In the genomic region with DNA sequence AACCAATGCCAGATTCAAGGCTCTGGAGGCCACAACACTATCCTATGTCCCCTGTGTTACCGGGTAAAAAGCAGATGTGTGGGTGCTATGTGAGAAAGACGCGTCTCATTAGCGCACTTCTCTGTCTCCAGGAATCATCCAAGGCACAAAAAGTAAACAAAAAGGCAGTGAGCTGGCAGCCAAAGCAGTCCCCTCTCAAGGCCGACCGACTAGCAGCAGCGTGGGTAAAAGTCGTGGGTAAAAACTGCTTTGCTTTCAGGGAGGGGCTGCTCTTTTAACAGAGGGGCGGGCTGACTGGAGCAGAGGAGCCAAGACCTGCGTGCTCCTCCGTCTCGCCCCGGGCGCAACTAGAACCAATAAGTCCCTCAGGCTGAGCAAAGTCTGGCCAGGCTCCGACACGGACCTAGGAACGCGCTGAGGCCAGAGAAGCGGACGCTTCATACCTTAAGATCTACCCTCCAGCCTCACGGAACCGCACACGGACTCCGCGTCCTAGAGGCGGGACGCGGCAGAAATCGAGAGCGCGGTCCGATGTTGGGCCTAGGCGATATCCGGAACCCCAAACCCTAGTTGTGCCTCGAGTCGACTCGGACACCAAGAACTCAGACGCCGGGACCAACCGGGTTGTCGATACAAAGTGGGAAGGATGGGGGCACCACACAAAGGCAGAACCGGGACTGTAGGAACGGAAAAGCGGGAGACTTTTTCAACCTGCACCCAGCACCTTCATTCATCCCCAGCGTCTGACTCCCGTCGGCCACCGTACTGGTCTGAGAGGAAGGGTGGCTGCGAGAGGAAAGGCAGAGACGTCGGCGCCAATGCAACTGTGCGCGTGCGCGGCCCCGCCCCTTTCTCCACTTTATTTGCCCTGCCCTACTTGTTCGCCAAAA, we compare ENCODE assay signal across 1 cellular context.
TF ChIP-seq lines count a peak whose summit lies in the region.

A gene with protein sequence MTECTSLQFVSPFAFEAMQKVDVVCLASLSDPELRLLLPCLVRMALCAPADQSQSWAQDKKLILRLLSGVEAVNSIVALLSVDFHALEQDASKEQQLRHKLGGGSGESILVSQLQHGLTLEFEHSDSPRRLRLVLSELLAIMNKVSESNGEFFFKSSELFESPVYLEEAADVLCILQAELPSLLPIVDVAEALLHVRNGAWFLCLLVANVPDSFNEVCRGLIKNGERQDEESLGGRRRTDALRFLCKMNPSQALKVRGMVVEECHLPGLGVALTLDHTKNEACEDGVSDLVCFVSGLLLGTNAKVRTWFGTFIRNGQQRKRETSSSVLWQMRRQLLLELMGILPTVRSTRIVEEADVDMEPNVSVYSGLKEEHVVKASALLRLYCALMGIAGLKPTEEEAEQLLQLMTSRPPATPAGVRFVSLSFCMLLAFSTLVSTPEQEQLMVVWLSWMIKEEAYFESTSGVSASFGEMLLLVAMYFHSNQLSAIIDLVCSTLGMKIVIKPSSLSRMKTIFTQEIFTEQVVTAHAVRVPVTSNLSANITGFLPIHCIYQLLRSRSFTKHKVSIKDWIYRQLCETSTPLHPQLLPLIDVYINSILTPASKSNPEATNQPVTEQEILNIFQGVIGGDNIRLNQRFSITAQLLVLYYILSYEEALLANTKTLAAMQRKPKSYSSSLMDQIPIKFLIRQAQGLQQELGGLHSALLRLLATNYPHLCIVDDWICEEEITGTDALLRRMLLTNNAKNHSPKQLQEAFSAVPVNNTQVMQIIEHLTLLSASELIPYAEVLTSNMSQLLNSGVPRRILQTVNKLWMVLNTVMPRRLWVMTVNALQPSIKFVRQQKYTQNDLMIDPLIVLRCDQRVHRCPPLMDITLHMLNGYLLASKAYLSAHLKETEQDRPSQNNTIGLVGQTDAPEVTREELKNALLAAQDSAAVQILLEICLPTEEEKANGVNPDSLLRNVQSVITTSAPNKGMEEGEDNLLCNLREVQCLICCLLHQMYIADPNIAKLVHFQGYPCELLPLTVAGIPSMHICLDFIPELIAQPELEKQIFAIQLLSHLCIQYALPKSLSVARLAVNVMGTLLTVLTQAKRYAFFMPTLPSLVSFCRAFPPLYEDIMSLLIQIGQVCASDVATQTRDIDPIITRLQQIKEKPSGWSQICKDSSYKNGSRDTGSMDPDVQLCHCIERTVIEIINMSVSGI (minus strand): TSS at position 772 of the 890 bp plus-strand sequence. CDS start 1,338 bp downstream, outside the sequence.

TF ChIP-seq in liver, 16 proteins besides CTCF, POLR2A, EP300 and RAD21 (continued from another document):
- TF ChIP-seq, protein P1, sequence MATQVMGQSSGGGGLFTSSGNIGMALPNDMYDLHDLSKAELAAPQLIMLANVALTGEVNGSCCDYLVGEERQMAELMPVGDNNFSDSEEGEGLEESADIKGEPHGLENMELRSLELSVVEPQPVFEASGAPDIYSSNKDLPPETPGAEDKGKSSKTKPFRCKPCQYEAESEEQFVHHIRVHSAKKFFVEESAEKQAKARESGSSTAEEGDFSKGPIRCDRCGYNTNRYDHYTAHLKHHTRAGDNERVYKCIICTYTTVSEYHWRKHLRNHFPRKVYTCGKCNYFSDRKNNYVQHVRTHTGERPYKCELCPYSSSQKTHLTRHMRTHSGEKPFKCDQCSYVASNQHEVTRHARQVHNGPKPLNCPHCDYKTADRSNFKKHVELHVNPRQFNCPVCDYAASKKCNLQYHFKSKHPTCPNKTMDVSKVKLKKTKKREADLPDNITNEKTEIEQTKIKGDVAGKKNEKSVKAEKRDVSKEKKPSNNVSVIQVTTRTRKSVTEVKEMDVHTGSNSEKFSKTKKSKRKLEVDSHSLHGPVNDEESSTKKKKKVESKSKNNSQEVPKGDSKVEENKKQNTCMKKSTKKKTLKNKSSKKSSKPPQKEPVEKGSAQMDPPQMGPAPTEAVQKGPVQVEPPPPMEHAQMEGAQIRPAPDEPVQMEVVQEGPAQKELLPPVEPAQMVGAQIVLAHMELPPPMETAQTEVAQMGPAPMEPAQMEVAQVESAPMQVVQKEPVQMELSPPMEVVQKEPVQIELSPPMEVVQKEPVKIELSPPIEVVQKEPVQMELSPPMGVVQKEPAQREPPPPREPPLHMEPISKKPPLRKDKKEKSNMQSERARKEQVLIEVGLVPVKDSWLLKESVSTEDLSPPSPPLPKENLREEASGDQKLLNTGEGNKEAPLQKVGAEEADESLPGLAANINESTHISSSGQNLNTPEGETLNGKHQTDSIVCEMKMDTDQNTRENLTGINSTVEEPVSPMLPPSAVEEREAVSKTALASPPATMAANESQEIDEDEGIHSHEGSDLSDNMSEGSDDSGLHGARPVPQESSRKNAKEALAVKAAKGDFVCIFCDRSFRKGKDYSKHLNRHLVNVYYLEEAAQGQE (IDR thresholded peaks at IDR 0.05): peak; percentile 45
- TF ChIP-seq, protein P2, sequence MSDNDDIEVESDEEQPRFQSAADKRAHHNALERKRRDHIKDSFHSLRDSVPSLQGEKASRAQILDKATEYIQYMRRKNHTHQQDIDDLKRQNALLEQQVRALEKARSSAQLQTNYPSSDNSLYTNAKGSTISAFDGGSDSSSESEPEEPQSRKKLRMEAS (IDR thresholded peaks at IDR 0.05): peak; percentile 71
- TF ChIP-seq JUND (IDR thresholded peaks at IDR 0.05) (no peak), HNF4A (conservative IDR thresholded peaks at IDR 0.05) (peak; percentile 20 to 41), FOXA1 (IDR thresholded peaks at IDR 0.05) (no peak)
